Comparison of ENCODE assay signal across 8 cellular contexts in genomic region chr20:23362392-23363256, GRCh38. TPM values are rescaled to one million over a fixed set of nuclear protein-coding genes. Genes with fewer than 3 reads are reported as not detected.
DNase-seq lines count a peak whose midpoint lies in the region; ATAC-seq, FAIRE-seq and TF ChIP-seq lines count a peak whose summit lies in the region.

No MANE protein-coding gene starts in this region.

- H4K20me1 ChIP-seq in GM12878 (ENCODE audit: control insufficient read depth, insufficient read depth): no peaks in the 10 kb centered on the region

- no peak for TF ChIP-seq RAD21 in GM12878 (IDR thresholded peaks at IDR 0.05; ENCODE audit: insufficient read depth, low read depth, low read length)

- H3K4me3 ChIP-seq in NT2/D1 (ENCODE audit: insufficient read length, low read depth) (peak overlapping the region; percentile 80), GM12878 (peak overlapping the region; percentile 81), iPS-20b (ENCODE audit: low read length) (peak overlapping the region; percentile 88), skeletal muscle tissue (ENCODE audit: low read length in 3 of 3) (peak overlapping the region; percentile 71 to 87 (median 81))

- H3K9me3 ChIP-seq in NT2/D1 (ENCODE audit: insufficient read depth, low read length) (no peaks in the 10 kb centered on the region), GM12878 (replicated peaks; ENCODE audit: control insufficient read depth, insufficient read depth, low read length) (no peaks in the 10 kb centered on the region), iPS-20b (ENCODE audit: insufficient read depth, low read depth, low read length) (no peaks in the 10 kb centered on the region), skeletal muscle tissue (ENCODE audit: control insufficient read depth in 3 of 3, low read length in 3 of 3) (no peaks in the 10 kb centered on the region)

- peaks cover 58% of the 10 kb centered on the region for H3K79me2 ChIP-seq in GM12878 (ENCODE audit: control insufficient read depth, insufficient read depth, low read length)

- peak overlapping the region; percentile 90 for H3K4me2 ChIP-seq in GM12878 (ENCODE audit: control insufficient read depth, insufficient read depth)

- H3K27ac ChIP-seq in GM12878 (ENCODE audit: control insufficient read depth, insufficient read depth) (peak overlapping the region; percentile 80), iPS-20b (ENCODE audit: low read length) (no peak overlapping the region), skeletal muscle tissue (ENCODE audit: low read depth, low read length) (peak overlapping the region; percentile 93)

- no TSS peak for BruUV-seq in GM12878 (replicated peaks; lab: Mats Ljungman, UMichigan)

- peak overlapping the region; percentile 78 for H2AFZ ChIP-seq in GM12878 (ENCODE audit: control insufficient read depth, low read depth, low read length)

- ATAC-seq in HG02852 (IDR thresholded peaks at IDR 0.05; ENCODE audit: unreplicated experiment) (peak; percentile 14), GM12878 (peak; percentile 27)

- whole genome bisulfite sequencing in GM12878 (ENCODE audit: insufficient coverage, insufficient replicate concordance, low lambda C conversion rate, missing lambda C conversion rate): under 1% methylated on average over 42 of the region's 50 CpGs

- no peaks in the 10 kb centered on the region for H3K27me3 ChIP-seq in NT2/D1 (ENCODE audit: insufficient read depth, insufficient read length)
- H3K27me3 ChIP-seq in GM12878 (replicated peaks in 1 of 2; ENCODE audit: control insufficient read depth in 2 of 2, insufficient read depth in 2 of 2, low read length in 1 of 2): no peaks in the 10 kb centered on the region
- H3K27me3 ChIP-seq in iPS-20b (ENCODE audit: insufficient read depth, low read length): no peaks in the 10 kb centered on the region
- H3K27me3 ChIP-seq in skeletal muscle tissue (ENCODE audit: control insufficient read depth in 3 of 3, insufficient read depth in 3 of 3, low read length in 3 of 3): no peaks in the 10 kb centered on the region

- TF ChIP-seq CTCF in GM12878 (IDR thresholded peaks at IDR 0.05 in 2 of 3, conservative IDR thresholded peaks at IDR 0.05 in 1 of 3; ENCODE audit: control insufficient read depth in 2 of 3, extremely low read depth in 1 of 3, insufficient read depth in 1 of 3, low read depth in 3 of 3, low read length in 3 of 3): peak in 1 of 3 experiments; percentile 22; a peak in 2 of 6 replicates

- DNase-seq in activated CD8-positive, alpha-beta memory T cell treated with anti-CD3 and anti-CD28 coated beads for 24 hours: peak; percentile 71
- DNase-seq in activated CD8-positive, alpha-beta memory T cell treated with anti-CD3 and anti-CD28 coated beads, Interleukin-2, amount 50 U/mL, for 4 hours: no peak
- no peak for DNase-seq in NT2/D1 (ENCODE audit: low read depth, low spot score)
- no peak for DNase-seq in GM12878 (ENCODE audit: low read depth, low spot score)
- DNase-seq in GM03348 (ENCODE audit: low spot score): no peak

- SMC1A ChIA-PET in GM12878 (lab: Charles Lee; ENCODE audit: uncharacterized antibody, unreplicated experiment): no interaction called here

- H3K4me1 ChIP-seq in NT2/D1 (ENCODE audit: insufficient read depth, insufficient read length): peaks cover 9% of the 10 kb centered on the region
- peaks cover 23% of the 10 kb centered on the region for H3K4me1 ChIP-seq in GM12878 (ENCODE audit: control insufficient read depth, insufficient read depth, low read length)
- peaks cover 24% of the 10 kb centered on the region for H3K4me1 ChIP-seq in iPS-20b (ENCODE audit: insufficient read depth, low read length)
- H3K4me1 ChIP-seq in skeletal muscle tissue (ENCODE audit: control insufficient read depth in 3 of 3, insufficient read depth in 3 of 3, low read length in 3 of 3): peaks cover 45 to 63% (median 52%) of the 10 kb centered on the region in 3 donors

- intact Hi-C loops in GM12878 (cut with micrococcal nuclease; ENCODE audit: unreplicated experiment): loop anchor here (1.0 to 5.0 kb wide), 2 partner anchors 58 to 265 kb away; no protein-coding TSS in a partner anchor

- CTCF ChIA-PET in GM12878 (lab: Yijun Ruan, JAX): interaction anchor here (0.6 to 2.7 kb wide), 2 partner anchors 12 to 30 kb away, joined by 3 to 11 read pairs; partner anchors contain the start of gene NXT1

- TF ChIP-seq EP300 in GM12878 (IDR thresholded peaks at IDR 0.05; ENCODE audit: borderline replicate concordance in 1 of 2, control insufficient read depth in 1 of 2, low read depth in 2 of 2, low read length in 2 of 2): no peak

- 0 out of 2 replicates have a peak, but pooled peaks have one; percentile 1 for TF ChIP-seq POLR2A in GM12878 (IDR thresholded peaks at IDR 0.05; ENCODE audit: low read depth, low read length)

- in situ Hi-C loops in GM12878 (cut with MboI): loop anchor here (25.0 kb wide), 2 partner anchors 1700 to 1900 kb away; partner anchors contain the start of gene ACSS1

- H3K36me3 ChIP-seq in NT2/D1 (ENCODE audit: insufficient read depth, insufficient read length, low read length) (peaks cover 32% of the 10 kb centered on the region), GM12878 (ENCODE audit: control insufficient read depth in 2 of 2, insufficient read depth in 2 of 2, low read length in 1 of 2) (peaks cover 4 to 7% of the 10 kb centered on the region in 2 experiments), iPS-20b (ENCODE audit: insufficient read depth, low read depth, low read length) (peaks cover 28% of the 10 kb centered on the region), skeletal muscle tissue (ENCODE audit: control insufficient read depth in 3 of 3, insufficient read depth in 3 of 3, low read length in 3 of 3) (peaks cover 10 to 22% (median 14%) of the 10 kb centered on the region in 3 donors)

- RAD21 ChIA-PET in GM12878 (lab: Charles Lee; ENCODE audit: unreplicated experiment): interaction anchor here (3.6 kb wide), 1 partner anchor 12 kb away, joined by 11 read pairs; the partner anchor contains the start of gene NXT1

- H3K9ac ChIP-seq in NT2/D1 (ENCODE audit: insufficient read length, low read depth): peak overlapping the region; percentile 85
- peak overlapping the region; percentile 82 for H3K9ac ChIP-seq in GM12878 (ENCODE audit: control insufficient read depth, insufficient read depth, low read length)
- H3K9ac ChIP-seq in iPS-20b (ENCODE audit: low read depth, low read length): peak overlapping the region; percentile 79; the same call in 1 of the 2 replicates
- peak overlapping the region; percentile 83 to 91 (median 86) for H3K9ac ChIP-seq in skeletal muscle tissue (ENCODE audit: low read depth in 1 of 3, low read length in 3 of 3)

- no peak for FAIRE-seq in GM12878 (lab: Jason Lieb, UNC)

- POLR2A ChIA-PET in GM12878 (lab: Charles Lee): interaction anchor here (1.2 to 1.6 kb wide), 2 partner anchors 10 to 57 kb away, joined by 4 read pairs; no protein-coding TSS in a partner anchor

RNA-seq across cellular contexts. Expression of gene GZF1, which starts 0.6 kb away (rescaled TPM):
- total RNA-seq in GM12878 (2013; cell fraction: nucleolus; rRNA removed): 11.1 and 12.9 TPM in 2 replicates
- total RNA-seq in GM12878 (2014; rRNA removed): 8.7 and 14.0 TPM in 2 replicates
- total RNA-seq in GM12878 (2014; rRNA removed; fragmentation: Illumina TruSeq; extraction: Trizol): 7.8 and 9.9 TPM in 2 replicates
- 9.5 and 10.7 TPM in 2 replicates for total RNA-seq in GM12878 (2021)
- 3.4 TPM for polyA plus RNA-seq in GM12878 (2011; ENCODE audit: low read depth)
- polyA plus RNA-seq in GM12878 (2011; rRNA removed): 11.7 and 19.5 TPM in 2 replicates
- polyA plus RNA-seq in GM12878 (2011; cell fraction: cytosol; rRNA removed): 15.6 and 26.4 TPM in 2 replicates
- polyA plus RNA-seq in GM12878 (2011; cell fraction: nucleus; rRNA removed): 37.0 and 40.5 TPM in 2 replicates
- 6.3 and 7.3 TPM in 2 replicates for polyA plus RNA-seq in GM12878 (2012)
- polyA plus RNA-seq in GM12878 (2014; fragmentation: Illumina TruSeq; extraction: Trizol): 6.2 and 13.5 TPM in 2 replicates
- 1 to 10 TPM; 2.2 to 2.4 TPM for polyA plus RNA-seq in GM12878 (2014; fragmentation: Nextera tagmentation; extraction: Ambion mirVana)
- polyA plus RNA-seq in GM12878 (2014; rRNA removed): 9.5 and 12.4 TPM in 2 replicates
- polyA plus RNA-seq in GM12878 (2016; fragmentation: Nextera tagmentation; extraction: Ambion mirVana): 1 to 10 TPM; 6.9 to 7.1 TPM
- polyA minus RNA-seq in GM12878 (2011; rRNA and poly(A)+ RNA removed): 38.7 and 58.2 TPM in 2 replicates
- 14.8 TPM in 2 replicates for polyA minus RNA-seq in GM12878 (2011; cell fraction: cytosol; rRNA and poly(A)+ RNA removed)
- 31.4 and 51.2 TPM in 2 replicates for polyA minus RNA-seq in GM12878 (2011; cell fraction: nucleus; rRNA and poly(A)+ RNA removed)
- total RNA-seq in skeletal muscle tissue: 11.0 TPM

RNA-seq across cellular contexts. Expression of gene NXT1, which starts 12.0 kb away (rescaled TPM):
- total RNA-seq in GM12878 (2013; cell fraction: nucleolus; rRNA removed): 7.8 and 8.3 TPM in 2 replicates
- total RNA-seq in GM12878 (2014; rRNA removed): 61.5 and 65.2 TPM in 2 replicates
- 32.1 and 36.3 TPM in 2 replicates for total RNA-seq in GM12878 (2014; rRNA removed; fragmentation: Illumina TruSeq; extraction: Trizol)
- total RNA-seq in GM12878 (2021): 34.4 and 36.9 TPM in 2 replicates
- 20.4 TPM for polyA plus RNA-seq in GM12878 (2011; ENCODE audit: low read depth)
- 38.5 and 50.0 TPM in 2 replicates for polyA plus RNA-seq in GM12878 (2011; rRNA removed)
- 60.6 and 64.5 TPM in 2 replicates for polyA plus RNA-seq in GM12878 (2011; cell fraction: cytosol; rRNA removed)
- 23.1 and 30.6 TPM in 2 replicates for polyA plus RNA-seq in GM12878 (2011; cell fraction: nucleus; rRNA removed)
- 26.5 and 27.2 TPM in 2 replicates for polyA plus RNA-seq in GM12878 (2012)
- polyA plus RNA-seq in GM12878 (2014; fragmentation: Illumina TruSeq; extraction: Trizol): 37.9 and 42.6 TPM in 2 replicates
- polyA plus RNA-seq in GM12878 (2014; fragmentation: Nextera tagmentation; extraction: Ambion mirVana): 10 to 100 TPM; 10.2 to 24.2 TPM
- polyA plus RNA-seq in GM12878 (2014; rRNA removed): 59.4 and 62.1 TPM in 2 replicates
- polyA plus RNA-seq in GM12878 (2016; fragmentation: Nextera tagmentation; extraction: Ambion mirVana): 10 to 100 TPM; 59.3 to 66.7 TPM
- polyA minus RNA-seq in GM12878 (2011; rRNA and poly(A)+ RNA removed): 26.6 and 35.4 TPM in 2 replicates
- polyA minus RNA-seq in GM12878 (2011; cell fraction: cytosol; rRNA and poly(A)+ RNA removed): 10.2 and 11.1 TPM in 2 replicates
- polyA minus RNA-seq in GM12878 (2011; cell fraction: nucleus; rRNA and poly(A)+ RNA removed): 8.5 and 14.0 TPM in 2 replicates
- 15.1 TPM for total RNA-seq in skeletal muscle tissue

RNA-seq across cellular contexts. Expression of gene NAPB, which starts 58.7 kb away (rescaled TPM):
- 84.8 and 86.2 TPM in 2 replicates for total RNA-seq in GM12878 (2013; cell fraction: nucleolus; rRNA removed)
- 7.2 and 8.8 TPM in 2 replicates for total RNA-seq in GM12878 (2014; rRNA removed)
- 7.1 and 8.6 TPM in 2 replicates for total RNA-seq in GM12878 (2014; rRNA removed; fragmentation: Illumina TruSeq; extraction: Trizol)
- total RNA-seq in GM12878 (2021): 6.6 and 8.5 TPM in 2 replicates
- 5.3 TPM for polyA plus RNA-seq in GM12878 (2011; ENCODE audit: low read depth)
- polyA plus RNA-seq in GM12878 (2011; rRNA removed): 15.9 and 23.1 TPM in 2 replicates
- polyA plus RNA-seq in GM12878 (2011; cell fraction: cytosol; rRNA removed): 4.6 and 4.8 TPM in 2 replicates
- 26.9 and 33.7 TPM in 2 replicates for polyA plus RNA-seq in GM12878 (2011; cell fraction: nucleus; rRNA removed)
- 7.8 and 9.9 TPM in 2 replicates for polyA plus RNA-seq in GM12878 (2012)
- 8.0 and 10.8 TPM in 2 replicates for polyA plus RNA-seq in GM12878 (2014; fragmentation: Illumina TruSeq; extraction: Trizol)
- 1 to 10 TPM; 2.1 to 2.3 TPM for polyA plus RNA-seq in GM12878 (2014; fragmentation: Nextera tagmentation; extraction: Ambion mirVana)
- 9.2 and 10.2 TPM in 2 replicates for polyA plus RNA-seq in GM12878 (2014; rRNA removed)
- polyA plus RNA-seq in GM12878 (2016; fragmentation: Nextera tagmentation; extraction: Ambion mirVana): 1 to 10 TPM; 6.0 to 7.2 TPM
- 7.1 and 12.4 TPM in 2 replicates for polyA minus RNA-seq in GM12878 (2011; rRNA and poly(A)+ RNA removed)
- 3.9 and 4.6 TPM in 2 replicates for polyA minus RNA-seq in GM12878 (2011; cell fraction: cytosol; rRNA and poly(A)+ RNA removed)
- polyA minus RNA-seq in GM12878 (2011; cell fraction: nucleus; rRNA and poly(A)+ RNA removed): 14.0 and 16.9 TPM in 2 replicates
- total RNA-seq in skeletal muscle tissue: 8.9 TPM
